10 cellular contexts compared by ENCODE assay signal in genomic region chr20:23831961-23832360, GRCh38. TPM values are rescaled to one million over a fixed set of nuclear protein-coding genes. Genes with fewer than 3 reads are reported as not detected.
DNase-seq lines count a peak whose midpoint lies in the region; ATAC-seq, FAIRE-seq and TF ChIP-seq lines count a peak whose summit lies in the region.
"Not testable (repeated sequence)": the region's sequence is repeated elsewhere in the genome, so short reads cannot be mapped to it uniquely, and the experiment has no call there.
"Had no signal": no experiment of that assay in that cellular context is flagged by ENCODE, and none has a peak within 500 bp of the region (broad histone marks: within the 10 kb centered on the region; RNA-seq: fewer than 3 reads in every experiment).

No MANE protein-coding gene starts in this region.

- BruUV-seq in mammary epithelial cell (replicated peaks; lab: Mats Ljungman, UMichigan), result not testable (repeated sequence)

- ATAC-seq in A549, result peak in 1 of 2 experiments; percentile 68; a peak in 3 of 6 replicates

- not testable (repeated sequence) for H2BK120ac ChIP-seq in mesenchymal stem cell (ENCODE audit: low read depth, low read length)

- H3K36me3 ChIP-seq in mammary epithelial cell (ENCODE audit: insufficient read depth, low read length); mesenchymal stem cell (ENCODE audit: control insufficient read depth in 1 of 2, insufficient read depth in 2 of 2, low read depth in 1 of 2, low read length in 2 of 2): not testable (repeated sequence)

- not testable (repeated sequence) for H3K9ac ChIP-seq in mammary epithelial cell (ENCODE audit: insufficient read depth, low read length); mesenchymal stem cell (ENCODE audit: low read length)

- not testable (repeated sequence) for H4K20me1 ChIP-seq in mammary epithelial cell (ENCODE audit: insufficient read depth, low read length)

- not testable (repeated sequence) for H2BK12ac ChIP-seq in mesenchymal stem cell (ENCODE audit: low read length in 2 of 2)

- H3K23ac ChIP-seq in mesenchymal stem cell (ENCODE audit: low read length in 2 of 2), result not testable (repeated sequence)

- WGBS in A549 (ENCODE audit: missing lambda C conversion rate), result 12% methylated on average over 3 of the region's 3 CpGs
- WGBS in mammary epithelial cell (ENCODE audit: low coverage, missing lambda C conversion rate), result 46% methylated on average over 3 of the region's 3 CpGs
- 27% methylated on average over 3 of the region's 3 CpGs for WGBS in mesenchymal stem cell

- TF ChIP-seq CTCF in A549 (IDR thresholded peaks at IDR 0.05); mammary epithelial cell (conservative IDR thresholded peaks at IDR 0.05 in 1 of 2, IDR thresholded peaks at IDR 0.05 in 1 of 2; ENCODE audit: extremely low read depth in 1 of 2, insufficient read depth in 1 of 2, low read depth in 1 of 2, low read length in 2 of 2); fibroblast of villous mesenchyme (IDR thresholded peaks at IDR 0.05; ENCODE audit: insufficient read depth, low read depth, low read length): not testable (repeated sequence)

- not testable (repeated sequence) for TF ChIP-seq RAD21 in A549 (conservative IDR thresholded peaks at IDR 0.05 in 1 of 2, IDR thresholded peaks at IDR 0.05 in 1 of 2)

- H2AFZ ChIP-seq in mammary epithelial cell (ENCODE audit: low read depth, low read length); mesenchymal stem cell (ENCODE audit: low read depth, low read length): not testable (repeated sequence)

- DNase-seq in A549 (ENCODE audit: low read depth in 1 of 2, low spot score in 1 of 2), result not testable (repeated sequence)
- DNase-seq in EH (ENCODE audit: low read depth) (peak; percentile 76), HT1080 (ENCODE audit: low read depth) (peak; percentile 68), RPMI7951 (ENCODE audit: low read depth) (peak; percentile 76), mammary epithelial cell (peak; percentile 40), fibroblast of villous mesenchyme (ENCODE audit: low read depth) (peak; percentile 38), mesenchymal stem cell (peak; percentile 73), stromal cell of bone marrow (ENCODE audit: low read depth) (peak; percentile 19)

- not testable (repeated sequence) for H3K4me1 ChIP-seq in A549; mammary epithelial cell (ENCODE audit: insufficient read depth, low read length); mesenchymal stem cell (ENCODE audit: control insufficient read depth, insufficient read depth, low read depth, low read length)

- H3K79me1 ChIP-seq in mesenchymal stem cell (replicated peaks; ENCODE audit: low read length, poor library complexity, severe bottlenecking), result not testable (repeated sequence)

- in situ Hi-C loops in mammary epithelial cell (cut with MboI; ENCODE audit: low sequenced_read_pairs in 2 of 2), result not testable (repeated sequence)

- not testable (repeated sequence) for H3K27ac ChIP-seq in A549; mammary epithelial cell (ENCODE audit: insufficient read depth, low read depth, low read length)
- peak overlapping the region; percentile 13 for H3K27ac ChIP-seq in mesenchymal stem cell (ENCODE audit: low read length, poor library complexity, severe bottlenecking)

- H4K91ac ChIP-seq in mesenchymal stem cell (ENCODE audit: low read length), result not testable (repeated sequence)

- H2BK15ac ChIP-seq in mesenchymal stem cell (ENCODE audit: low read depth, poor library complexity, severe bottlenecking), result not testable (repeated sequence)

- POLR2A ChIA-PET in A549 (lab: Yijun Ruan, JAX), result not testable (repeated sequence)

- not testable (repeated sequence) for H3K18ac ChIP-seq in mesenchymal stem cell (ENCODE audit: low read depth in 1 of 2, low read length in 2 of 2)

- not testable (repeated sequence) for H3K27me3 ChIP-seq in mammary epithelial cell (ENCODE audit: insufficient read depth, low read length)
- peaks cover 0 to 12% of the 10 kb centered on the region in 2 experiments for H3K27me3 ChIP-seq in mesenchymal stem cell (ENCODE audit: control insufficient read depth in 1 of 2, insufficient read depth in 1 of 2, low read length in 2 of 2)

- H3K14ac ChIP-seq in mesenchymal stem cell (ENCODE audit: low read length in 2 of 2), result not testable (repeated sequence)

- dilution Hi-C loops in mammary epithelial cell (cut with HindIII; ENCODE audit: low sequenced_read_pairs), result not testable (repeated sequence)

- not testable (repeated sequence) for TF ChIP-seq POLR2A in A549 (IDR thresholded peaks at IDR 0.05; ENCODE audit: low read length)

- H3K4ac ChIP-seq in mesenchymal stem cell (ENCODE audit: low read depth in 1 of 2, low read length in 2 of 2), result not testable (repeated sequence)

- CTCF ChIA-PET in A549 (lab: Yijun Ruan, JAX); mammary epithelial cell (lab: Charles Lee; ENCODE audit: low non-redundant PET): not testable (repeated sequence)

- H3K9me3 ChIP-seq in A549; mammary epithelial cell (replicated peaks; ENCODE audit: insufficient read depth, low read length); mesenchymal stem cell (ENCODE audit: control insufficient read depth, low read length): not testable (repeated sequence)

- H2AK5ac ChIP-seq in mesenchymal stem cell (ENCODE audit: low read length, severe bottlenecking), result not testable (repeated sequence)

- not testable (repeated sequence) for H3K4me3 ChIP-seq in A549; mammary epithelial cell (replicated peaks in 1 of 3; ENCODE audit: insufficient read depth in 1 of 3, low read depth in 2 of 3, low read length in 3 of 3); fibroblast of villous mesenchyme (ENCODE audit: low read depth, low read length); mesenchymal stem cell (ENCODE audit: insufficient read depth in 1 of 2, low read depth in 1 of 2, low read length in 2 of 2)

- intact Hi-C loops in mammary epithelial cell (cut with micrococcal nuclease), result not testable (repeated sequence)

- H4K8ac ChIP-seq in mesenchymal stem cell (ENCODE audit: low read length), result not testable (repeated sequence)

- not testable (repeated sequence) for H2BK5ac ChIP-seq in mesenchymal stem cell (ENCODE audit: low read depth, low read length, poor library complexity, severe bottlenecking)

- peak; percentile 78 for FAIRE-seq in A549 (lab: Jason Lieb, UNC)

- not testable (repeated sequence) for TF ChIP-seq EP300 in A549 (IDR thresholded peaks at IDR 0.05)

- H3K4me2 ChIP-seq in A549; mammary epithelial cell (ENCODE audit: insufficient read depth, low read depth, low read length); mesenchymal stem cell (ENCODE audit: low read length, poor library complexity, severe bottlenecking): not testable (repeated sequence)

- H3K79me2 ChIP-seq in mammary epithelial cell (ENCODE audit: insufficient read depth, low read length), result not testable (repeated sequence)

RNA-seq across cellular contexts. Expression of gene CST2, which starts 5.4 kb away (rescaled TPM):
- polyA plus RNA-seq in A549 (2011; rRNA removed), result not detected in 2 replicates
- 0.08 and 0.12 TPM in 2 replicates for polyA plus RNA-seq in A549 (2012; cell fraction: cytosol; rRNA removed)
- polyA plus RNA-seq in A549 (2012; cell fraction: nucleus; rRNA removed), result 0.16 and 0.17 TPM in 2 replicates
- 0.13 TPM in 1 of 3 replicates, not detected in the others for polyA plus RNA-seq in A549 (2017; fragmentation: RNase III; extraction: RNeasy Plus Mini Kit Qiagen cat#74134 plus additional on column Dnase treatment)
- not detected in 2 replicates for polyA minus RNA-seq in A549 (2011; rRNA and poly(A)+ RNA removed)
- total RNA-seq in HT1080 (2014; rRNA removed; shearing (Covaris generic)), result not detected in 2 replicates
- not detected in 2 replicates for polyA plus RNA-seq in HT1080 (2015; cell fraction: cytosol; rRNA removed)
- not detected in 2 replicates for polyA plus RNA-seq in HT1080 (2015; cell fraction: nucleus; rRNA removed)
- 0.84 TPM in 1 of 2 replicates, not detected in the other for total RNA-seq in RPMI7951 (2014; rRNA removed; shearing (Covaris generic))
- total RNA-seq in mammary epithelial cell, result not detected
- polyA plus RNA-seq in mammary epithelial cell, result not detected
- polyA minus RNA-seq in mammary epithelial cell, result not detected
- not detected in 2 replicates for total RNA-seq in fibroblast of villous mesenchyme
- polyA plus RNA-seq in mesenchymal stem cell (2013, experiment 1 of 2), result not detected
- polyA plus RNA-seq in mesenchymal stem cell (2013, experiment 2 of 2), result not detected
- total RNA-seq: CD8-positive, alpha-beta T cell; H1 had no signal
- polyA plus RNA-seq: H1 had no signal

RNA-seq across cellular contexts. Expression of gene CST5, which starts 47.6 kb away (rescaled TPM):
- polyA plus RNA-seq in A549 (2011; rRNA removed), result not detected in 2 replicates
- not detected in 2 replicates for polyA plus RNA-seq in A549 (2012; cell fraction: cytosol; rRNA removed)
- polyA plus RNA-seq in A549 (2012; cell fraction: nucleus; rRNA removed), result not detected in 2 replicates
- polyA plus RNA-seq in A549 (2017; fragmentation: RNase III; extraction: RNeasy Plus Mini Kit Qiagen cat#74134 plus additional on column Dnase treatment), result not detected in 3 replicates
- polyA minus RNA-seq in A549 (2011; rRNA and poly(A)+ RNA removed), result not detected in 2 replicates
- not detected in 2 replicates for total RNA-seq in HT1080 (2014; rRNA removed; shearing (Covaris generic))
- polyA plus RNA-seq in HT1080 (2015; cell fraction: cytosol; rRNA removed), result not detected in 2 replicates
- not detected in 2 replicates for polyA plus RNA-seq in HT1080 (2015; cell fraction: nucleus; rRNA removed)
- not detected in 2 replicates for total RNA-seq in RPMI7951 (2014; rRNA removed; shearing (Covaris generic))
- total RNA-seq in mammary epithelial cell, result not detected
- 0.14 TPM for polyA plus RNA-seq in mammary epithelial cell
- not detected for polyA minus RNA-seq in mammary epithelial cell
- not detected in 2 replicates for total RNA-seq in fibroblast of villous mesenchyme
- polyA plus RNA-seq in mesenchymal stem cell (2013, experiment 1 of 2), result not detected
- polyA plus RNA-seq in mesenchymal stem cell (2013, experiment 2 of 2), result not detected
- total RNA-seq: CD8-positive, alpha-beta T cell; H1 had no signal
- polyA plus RNA-seq: H1 had no signal
